In the genomic region with DNA sequence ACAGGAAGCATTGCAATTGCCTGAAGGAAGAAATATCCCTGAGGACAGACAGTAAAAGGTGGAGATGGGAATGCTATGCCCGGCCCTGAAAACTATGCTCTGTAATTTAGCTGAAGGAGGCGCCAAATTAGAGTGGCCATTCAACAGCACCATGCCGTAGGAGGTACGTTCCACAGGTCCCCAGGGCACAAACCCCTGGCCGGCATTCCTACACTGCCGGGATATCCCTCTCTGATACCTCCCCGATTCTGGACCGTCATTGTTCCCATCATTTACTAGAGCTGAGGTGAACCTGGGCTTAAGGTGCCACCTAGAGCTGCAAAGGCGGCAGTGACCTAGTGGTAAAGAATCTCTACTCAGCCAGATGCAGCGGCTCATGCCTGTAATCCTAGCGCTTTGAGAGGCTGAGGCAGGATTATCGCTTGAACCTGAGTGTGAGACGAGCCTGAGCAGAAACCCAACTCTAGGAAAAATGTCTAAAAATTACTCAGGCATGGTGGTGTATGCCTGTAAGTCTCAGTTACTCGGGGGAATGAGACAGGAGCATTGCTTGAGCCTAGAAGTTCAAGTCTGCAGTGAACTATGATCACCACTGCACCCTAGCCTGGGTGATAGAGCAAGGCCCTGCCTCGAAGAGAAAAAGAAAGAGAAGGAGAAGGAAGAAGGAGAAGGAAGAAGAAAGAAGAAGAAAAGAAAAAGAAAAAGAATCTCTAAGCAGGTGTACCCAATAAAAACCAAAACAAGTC, we compare ENCODE assay signal across 1 cellular context.
TF ChIP-seq lines count a peak whose summit lies in the region.

No MANE protein-coding gene starts in this region.

TF ChIP-seq in HCT116, 20 proteins besides CTCF, POLR2A, EP300 and RAD21 (continued from another document):
- TF ChIP-seq, protein P1, sequence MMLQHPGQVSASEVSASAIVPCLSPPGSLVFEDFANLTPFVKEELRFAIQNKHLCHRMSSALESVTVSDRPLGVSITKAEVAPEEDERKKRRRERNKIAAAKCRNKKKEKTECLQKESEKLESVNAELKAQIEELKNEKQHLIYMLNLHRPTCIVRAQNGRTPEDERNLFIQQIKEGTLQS (IDR thresholded peaks at IDR 0.05), result no peak
- TF ChIP-seq, protein P2, sequence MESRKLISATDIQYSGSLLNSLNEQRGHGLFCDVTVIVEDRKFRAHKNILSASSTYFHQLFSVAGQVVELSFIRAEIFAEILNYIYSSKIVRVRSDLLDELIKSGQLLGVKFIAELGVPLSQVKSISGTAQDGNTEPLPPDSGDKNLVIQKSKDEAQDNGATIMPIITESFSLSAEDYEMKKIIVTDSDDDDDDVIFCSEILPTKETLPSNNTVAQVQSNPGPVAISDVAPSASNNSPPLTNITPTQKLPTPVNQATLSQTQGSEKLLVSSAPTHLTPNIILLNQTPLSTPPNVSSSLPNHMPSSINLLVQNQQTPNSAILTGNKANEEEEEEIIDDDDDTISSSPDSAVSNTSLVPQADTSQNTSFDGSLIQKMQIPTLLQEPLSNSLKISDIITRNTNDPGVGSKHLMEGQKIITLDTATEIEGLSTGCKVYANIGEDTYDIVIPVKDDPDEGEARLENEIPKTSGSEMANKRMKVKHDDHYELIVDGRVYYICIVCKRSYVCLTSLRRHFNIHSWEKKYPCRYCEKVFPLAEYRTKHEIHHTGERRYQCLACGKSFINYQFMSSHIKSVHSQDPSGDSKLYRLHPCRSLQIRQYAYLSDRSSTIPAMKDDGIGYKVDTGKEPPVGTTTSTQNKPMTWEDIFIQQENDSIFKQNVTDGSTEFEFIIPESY (IDR thresholded peaks at IDR 0.05; ENCODE audit: extremely low read depth, insufficient replicate concordance, low read length), result no peak
- TF ChIP-seq CEBPB (IDR thresholded peaks at IDR 0.05; ENCODE audit: low read depth) (no peak), EZH2 (IDR thresholded peaks at IDR 0.05) (no peak), SP1 (IDR thresholded peaks at IDR 0.05; ENCODE audit: low read depth) (no peak), FOSL1 (IDR thresholded peaks at IDR 0.05; ENCODE audit: low read depth) (no peak), ZNF274 (IDR thresholded peaks at IDR 0.05; ENCODE audit: low read depth, low read length) (no peak)
- TF ChIP-seq, protein P3, sequence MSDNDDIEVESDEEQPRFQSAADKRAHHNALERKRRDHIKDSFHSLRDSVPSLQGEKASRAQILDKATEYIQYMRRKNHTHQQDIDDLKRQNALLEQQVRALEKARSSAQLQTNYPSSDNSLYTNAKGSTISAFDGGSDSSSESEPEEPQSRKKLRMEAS (IDR thresholded peaks at IDR 0.05), result no peak
